Comparison of ENCODE assay signal across 8 cellular contexts in genomic region chr19:43575156-43575950, GRCh38.
DNase-seq lines count a peak whose midpoint lies in the region; ATAC-seq and FAIRE-seq lines count a peak whose summit lies in the region.

Gene PINLYP, plus strand, starts transcription at chr19:43575801. Its CDS starts 1,391 bp downstream, at chr19:43577192.
Gene XRCC1, minus strand, starts transcription at chr19:43575527. Its CDS starts 69 bp downstream, at chr19:43575458.

- peak; percentile 95 for ATAC-seq in HG03442 (IDR thresholded peaks at IDR 0.05; ENCODE audit: unreplicated experiment)

- peak; percentile 88 for FAIRE-seq in colon (lab: Jason Lieb, UNC)

- DNase-seq in Ammon's horn (ENCODE audit: low spot score) = peak; percentile 100
- DNase-seq in GM19238 (ENCODE audit: insufficient read length, low spot score) = peak; percentile 94
- peak; percentile 91 to 96 for DNase-seq in NCI-H524 (lab: John Stamatoyannopoulos, UW)
- peak; percentile 98 for DNase-seq in activated CD4-positive, alpha-beta T cell treated with anti-CD3 and anti-CD28 coated beads for 48 hours
- peak; percentile 90 to 92 for DNase-seq in stimulated activated CD4-positive, alpha-beta T cell treated with anti-CD3 and anti-CD28 coated beads, Interleukin-1b, Interleukin-23, amount 100 ng/mL, for 4 hours (ENCODE audit: low read depth in 2 of 2)

- H3K27me3 ChIP-seq in layer of hippocampus (ENCODE audit: control insufficient read depth, insufficient read depth, low read length) = no peaks in the 10 kb centered on the region

- H3K27ac ChIP-seq in layer of hippocampus (ENCODE audit: low read depth, low read length) = peak within 1 kb of the TSS; percentile 90

Comparison
In these comparisons a context has a peak if more than half of its experiments do, and no peak if none do; other contexts are left out.
1. Peak in every context shown above with its lines: DNase-seq, ATAC-seq and H3K27ac ChIP-seq.